ENCODE assay signal across 32 cellular contexts in genomic region chr7:15600298-15600697, GRCh38. TPM values are rescaled to one million over a fixed set of nuclear protein-coding genes. Genes with fewer than 3 reads are reported as not detected.
"Had no signal": no experiment of that assay in that cellular context is flagged by ENCODE, and none has a peak within 500 bp of the region (broad histone marks: within the 10 kb centered on the region; RNA-seq: fewer than 3 reads in every experiment).

No MANE protein-coding gene starts in this region.

- ATAC-seq: activated CD4-positive, alpha-beta T cell treated with anti-CD3 and anti-CD28 coated beads for 36 hours; activated CD8-positive, alpha-beta memory T cell treated with anti-CD3 and anti-CD28 coated beads, Interleukin-2, amount 10 ng/mL, durations not matched to agents 7 days and 5 days; activated CD8-positive, alpha-beta T cell treated with anti-CD3 and anti-CD28 coated beads, Interleukin-2, amount 10 ng/mL, durations not matched to agents 7 days and 5 days; activated naive CD4-positive, alpha-beta T cell treated with anti-CD3 and anti-CD28 coated beads, Interleukin-2, amount 50 U/mL, for 72 hours; activated T-cell treated with anti-CD3 and anti-CD28 coated beads, Interleukin-2, amount 50 U/mL, for 72 hours; foreskin keratinocyte; gastrocnemius medialis; T-helper 17 cell had no signal

- H3K9me3 ChIP-seq: ascending aorta, esophagus muscularis mucosa, gastrocnemius medialis had no signal

- H3K27ac ChIP-seq: ascending aorta, breast epithelium, cardiac muscle cell, coronary artery, dorsolateral prefrontal cortex, esophagus muscularis mucosa, foreskin keratinocyte, gastrocnemius medialis, WERI-Rb-1 had no signal

- DNase-seq: activated CD4-positive, alpha-beta memory T cell treated with anti-CD3 and anti-CD28 coated beads for 36 hours; activated CD4-positive, alpha-beta T cell treated with anti-CD3 and anti-CD28 coated beads for 36 hours; activated CD4-positive, alpha-beta T cell treated with anti-CD3 and anti-CD28 coated beads, Interleukin-2, amount 10 ng/mL, durations not matched to agents 24 days and 14 days; activated CD4-positive, CD25-positive, alpha-beta regulatory T cell; activated CD4-positive, CD25-positive, alpha-beta regulatory T cell treated with anti-CD3 and anti-CD28 coated beads, Interleukin-2, amount 50 U/mL, for 72 hours; activated CD8-positive, alpha-beta memory T cell treated with anti-CD3 and anti-CD28 coated beads, Interleukin-2, amount 10 ng/mL, durations not matched to agents 7 days and 5 days; activated CD8-positive, alpha-beta memory T cell treated with anti-CD3 and anti-CD28 coated beads, Interleukin-2, amount 50 U/mL, for 4 hours; activated CD8-positive, alpha-beta T cell treated with anti-CD3 and anti-CD28 coated beads, Interleukin-2, amount 10 ng/mL, durations not matched to agents 7 days and 5 days; activated gamma-delta T cell; activated naive CD4-positive, alpha-beta T cell; activated naive CD4-positive, alpha-beta T cell treated with anti-CD3 and anti-CD28 coated beads, Interleukin-2, amount 10 ng/mL, durations not matched to agents 7 days and 5 days; activated naive CD8-positive, alpha-beta T cell treated with anti-CD3 and anti-CD28 coated beads, Interleukin-2, amount 10 ng/mL, durations not matched to agents 7 days and 5 days; activated T-cell treated with anti-CD3 and anti-CD28 coated beads, Interleukin-2, amount 50 U/mL, for 1 hour; activated T-cell treated with anti-CD3 and anti-CD28 coated beads, Interleukin-2, amount 50 U/mL, for 72 hours; dorsolateral prefrontal cortex; effector memory CD4-positive, alpha-beta T cell; erythroblast; foreskin keratinocyte; gastrocnemius medialis; SW 1271; T-helper 1 cell; T-helper 17 cell; T1000; WERI-Rb-1 had no signal

- H3K36me3 ChIP-seq: ascending aorta, breast epithelium, cardiac muscle cell, esophagus muscularis mucosa, gastrocnemius medialis, WERI-Rb-1 had no signal

- H3K27me3 ChIP-seq: ascending aorta, breast epithelium, cardiac muscle cell, dorsolateral prefrontal cortex, esophagus muscularis mucosa, foreskin keratinocyte, gastrocnemius medialis had no signal

- H3K4me1 ChIP-seq: ascending aorta, breast epithelium, foreskin keratinocyte, gastrocnemius medialis had no signal

- H3K4me3 ChIP-seq: ascending aorta, breast epithelium, cardiac muscle cell, coronary artery, dorsolateral prefrontal cortex, esophagus muscularis mucosa, gastrocnemius medialis had no signal

RNA-seq across cellular contexts. Expression of gene AGMO, which starts 38.5 kb away (rescaled TPM):
- total RNA-seq: activated CD4-positive, alpha-beta memory T cell treated with anti-CD3 and anti-CD28 coated beads for 36 hours; activated CD4-positive, alpha-beta T cell treated with anti-CD3 and anti-CD28 coated beads for 36 hours; activated CD4-positive, alpha-beta T cell treated with anti-CD3 and anti-CD28 coated beads, Interleukin-2, amount 10 ng/mL, durations not matched to agents 24 days and 14 days; activated CD8-positive, alpha-beta memory T cell treated with anti-CD3 and anti-CD28 coated beads for 36 hours; activated CD8-positive, alpha-beta memory T cell treated with anti-CD3 and anti-CD28 coated beads, Interleukin-2, amount 10 ng/mL, durations not matched to agents 7 days and 5 days; activated CD8-positive, alpha-beta T cell treated with anti-CD3 and anti-CD28 coated beads, Interleukin-2, amount 10 ng/mL, durations not matched to agents 7 days and 5 days; activated naive CD4-positive, alpha-beta T cell treated with anti-CD3 and anti-CD28 coated beads, Interleukin-2, amount 50 U/mL, for 72 hours; activated naive CD8-positive, alpha-beta T cell treated with anti-CD3 and anti-CD28 coated beads, Interleukin-2, amount 10 ng/mL, durations not matched to agents 7 days and 5 days; activated T-cell treated with anti-CD3 and anti-CD28 coated beads, Interleukin-2, amount 50 U/mL, for 72 hours; ascending aorta; cardiac muscle cell; foreskin keratinocyte; glomerular endothelial cell; T-helper 17 cell had no signal
